ENCODE assay signal across 8 cellular contexts in genomic region chr12:27012982-27013255, GRCh38. TPM values are rescaled to one million over a fixed set of nuclear protein-coding genes. Genes with fewer than 3 reads are reported as not detected.
DNase-seq lines count a peak whose midpoint lies in the region; ATAC-seq, FAIRE-seq and TF ChIP-seq lines count a peak whose summit lies in the region.

No MANE protein-coding gene starts in this region.

- dilution Hi-C loops in keratinocyte (cut with MboI; ENCODE audit: extremely low pct_ligation_motif_present, low sequenced_read_pairs): no loop called here

- H3K79me2 ChIP-seq in keratinocyte (ENCODE audit: control insufficient read depth, insufficient read depth, low read length) (peaks cover 56% of the 10 kb centered on the region), mesendoderm (ENCODE audit: control insufficient read depth, insufficient read depth, low read length) (no peaks in the 10 kb centered on the region)

- H3K4me3 Mint-ChIP-seq in activated naive CD4-positive, alpha-beta T cell treated with anti-CD3 and anti-CD28 coated beads for 36 hours: peak overlapping the region; percentile 91
- peak overlapping the region; percentile 93 for H3K4me3 Mint-ChIP-seq in activated CD8-positive, alpha-beta T cell treated with anti-CD3 and anti-CD28 coated beads, Interleukin-2, amount 10 ng/mL, durations not matched to agents 7 days and 5 days

- intact Hi-C loops in activated naive CD4-positive, alpha-beta T cell treated with anti-CD3 and anti-CD28 coated beads for 36 hours (cut with micrococcal nuclease): loop anchor here (5.0 kb wide), 1 partner anchor 576 kb away; no protein-coding TSS in a partner anchor
- intact Hi-C loops in tibial artery (cut with DNase I; ENCODE audit: low total_unique reads): loop anchor here (10.0 kb wide), 1 partner anchor 178 kb away; the partner anchor contains the start of gene ITPR2

- H4K20me1 ChIP-seq in keratinocyte (ENCODE audit: control insufficient read depth, extremely low read depth, insufficient read depth, low read length): no peaks in the 10 kb centered on the region

- H3K79me1 ChIP-seq in mesendoderm (ENCODE audit: low read length): no peaks in the 10 kb centered on the region

- H2BK15ac ChIP-seq in mesendoderm (replicated peaks; ENCODE audit: low read depth): no peak overlapping the region

- H3K27ac ChIP-seq in keratinocyte (ENCODE audit: control insufficient read depth, insufficient read depth, low read length): peak overlapping the region; percentile 77
- H3K27ac ChIP-seq in tibial artery: peak overlapping the region; percentile 86 to 90
- H3K27ac ChIP-seq in mesendoderm (ENCODE audit: low read depth, low read length): no peak overlapping the region

- WGBS in mesendoderm (ENCODE audit: extremely low coverage, insufficient coverage, low lambda C conversion rate): no CpG with 5 or more reads among the region's 5 CpGs

- H3K4me3 ChIP-seq in keratinocyte (ENCODE audit: control insufficient read depth in 2 of 3, extremely low read depth in 1 of 3, insufficient read depth in 2 of 3, low read depth in 1 of 3, low read length in 3 of 3): peak overlapping the region; percentile 90 to 93 (median 91)
- peak overlapping the region; percentile 81 to 88 for H3K4me3 ChIP-seq in tibial artery
- no peak overlapping the region for H3K4me3 ChIP-seq in mesendoderm (ENCODE audit: low read length)

- ATAC-seq in activated naive CD4-positive, alpha-beta T cell treated with anti-CD3 and anti-CD28 coated beads, Interleukin-2, amount 50 U/mL, for 72 hours: no peak
- ATAC-seq in activated CD8-positive, alpha-beta T cell treated with anti-CD3 and anti-CD28 coated beads, Interleukin-2, amount 10 ng/mL, durations not matched to agents 7 days and 5 days: no peak

- no peak overlapping the region for H3K56ac ChIP-seq in mesendoderm (ENCODE audit: low read length)

- TF ChIP-seq CTCF in keratinocyte (optimal IDR thresholded peaks at IDR 0.05 in 1 of 3, IDR thresholded peaks at IDR 0.05 in 1 of 3, conservative IDR thresholded peaks at IDR 0.05 in 1 of 3; ENCODE audit: extremely low read depth in 1 of 3, insufficient read depth in 2 of 3, low read length in 3 of 3): no peak
- TF ChIP-seq CTCF in tibial artery (IDR thresholded peaks at IDR 0.05): no peak

- H3K4me1 ChIP-seq in keratinocyte (ENCODE audit: control insufficient read depth, extremely low read depth, insufficient read depth, low read length): peaks cover 44% of the 10 kb centered on the region
- H3K4me1 ChIP-seq in tibial artery: peaks cover 4 to 54% (median 31%) of the 10 kb centered on the region in 4 donors
- H3K4me1 ChIP-seq in mesendoderm (ENCODE audit: control insufficient read depth, low read depth, low read length): peaks cover 5% of the 10 kb centered on the region

- POLR2A ChIA-PET in activated CD8-positive, alpha-beta T cell treated with anti-CD3 and anti-CD28 coated beads, Interleukin-2, amount 10 ng/mL, durations not matched to agents 7 days and 5 days (lab: Charles Lee): interaction anchor here (0.7 to 1.7 kb wide), 4 partner anchors 11 to 230 kb away, joined by 3 to 6 read pairs (median 4); no protein-coding TSS in a partner anchor
- POLR2A ChIA-PET in HEK293T (lab: Yijun Ruan, JAX): interaction anchor here (0.6 to 2.4 kb wide), 5 partner anchors 9 to 45 kb away, joined by 3 to 8 read pairs (median 3); partner anchors contain the start of gene MED21

- no peak overlapping the region for H3K4ac ChIP-seq in mesendoderm (ENCODE audit: low read depth, low read length)

- H2AK5ac ChIP-seq in mesendoderm (ENCODE audit: low read length): no peak overlapping the region

- FAIRE-seq in keratinocyte (lab: Jason Lieb, UNC): no peak

- no peak overlapping the region for H2AFZ ChIP-seq in keratinocyte (ENCODE audit: control insufficient read depth, low read length)

- H3K23ac ChIP-seq in mesendoderm (ENCODE audit: low read length): no peak overlapping the region

- no peak overlapping the region for H3K18ac ChIP-seq in mesendoderm (ENCODE audit: low read length)

- no peak overlapping the region for H4K5ac ChIP-seq in mesendoderm (ENCODE audit: low read length)

- no peaks in the 10 kb centered on the region for H3K27me3 ChIP-seq in keratinocyte (ENCODE audit: control insufficient read depth, extremely low read depth, insufficient read depth, low read length)
- H3K27me3 ChIP-seq in tibial artery: no peaks in the 10 kb centered on the region
- H3K27me3 ChIP-seq in mesendoderm (ENCODE audit: insufficient read depth, low read length, poor library complexity): no peaks in the 10 kb centered on the region

- no peaks in the 10 kb centered on the region for H3K9me1 ChIP-seq in keratinocyte (ENCODE audit: control insufficient read depth, extremely low read depth, insufficient read depth, low read length)

- H3K4me2 ChIP-seq in keratinocyte (ENCODE audit: control insufficient read depth, extremely low read depth, insufficient read depth, low read depth, low read length): peak overlapping the region; percentile 74
- H3K4me2 ChIP-seq in mesendoderm (ENCODE audit: low read length): no peak overlapping the region

- no peak overlapping the region for H3K27ac Mint-ChIP-seq in activated naive CD4-positive, alpha-beta T cell treated with anti-CD3 and anti-CD28 coated beads for 36 hours
- peak overlapping the region in 1 of 2 donors; percentile 93 for H3K27ac Mint-ChIP-seq in activated naive CD4-positive, alpha-beta T cell treated with anti-CD3 and anti-CD28 coated beads, Interleukin-2, amount 50 U/mL, for 72 hours
- peak overlapping the region; percentile 36 for H3K27ac Mint-ChIP-seq in activated CD8-positive, alpha-beta T cell treated with anti-CD3 and anti-CD28 coated beads, Interleukin-2, amount 10 ng/mL, durations not matched to agents 7 days and 5 days

- H3K9me3 Mint-ChIP-seq in activated naive CD4-positive, alpha-beta T cell treated with anti-CD3 and anti-CD28 coated beads for 36 hours: no peaks in the 10 kb centered on the region
- no peaks in the 10 kb centered on the region for H3K9me3 Mint-ChIP-seq in activated naive CD4-positive, alpha-beta T cell treated with anti-CD3 and anti-CD28 coated beads, Interleukin-2, amount 50 U/mL, for 72 hours
- no peaks in the 10 kb centered on the region for H3K9me3 Mint-ChIP-seq in activated CD8-positive, alpha-beta T cell treated with anti-CD3 and anti-CD28 coated beads, Interleukin-2, amount 10 ng/mL, durations not matched to agents 7 days and 5 days (ENCODE audit: insufficient read depth)

- no peak for DNase-seq in activated naive CD4-positive, alpha-beta T cell treated with anti-CD3 and anti-CD28 coated beads for 36 hours
- no peak for DNase-seq in activated naive CD4-positive, alpha-beta T cell treated with anti-CD3 and anti-CD28 coated beads, Interleukin-2, amount 50 U/mL, for 72 hours (ENCODE audit: low spot score in 2 of 2)
- no peak for DNase-seq in activated CD8-positive, alpha-beta T cell treated with anti-CD3 and anti-CD28 coated beads, Interleukin-2, amount 10 ng/mL, durations not matched to agents 7 days and 5 days
- no peak for DNase-seq in keratinocyte (ENCODE audit: low read depth, low spot score)
- no peak for DNase-seq in tibial artery
- no peak for DNase-seq in HEK293T (ENCODE audit: extremely low spot score)
- DNase-seq in mesendoderm: no peak
- no peak for DNase-seq in T1000 (lab: John Stamatoyannopoulos, UW)

- H3K4me1 Mint-ChIP-seq in activated naive CD4-positive, alpha-beta T cell treated with anti-CD3 and anti-CD28 coated beads for 36 hours (ENCODE audit: low read depth): peaks cover 53% of the 10 kb centered on the region
- peaks cover 59% of the 10 kb centered on the region for H3K4me1 Mint-ChIP-seq in activated CD8-positive, alpha-beta T cell treated with anti-CD3 and anti-CD28 coated beads, Interleukin-2, amount 10 ng/mL, durations not matched to agents 7 days and 5 days (ENCODE audit: low read depth)

- H3K36me3 ChIP-seq in keratinocyte (ENCODE audit: control insufficient read depth in 2 of 2, extremely low read depth in 1 of 2, insufficient read depth in 2 of 2, low read length in 2 of 2) (peaks cover 0 to 2% of the 10 kb centered on the region in 2 experiments), tibial artery (no peaks in the 10 kb centered on the region), mesendoderm (ENCODE audit: control insufficient read depth, insufficient read depth, low read length) (no peaks in the 10 kb centered on the region)

- no peak overlapping the region for H2BK5ac ChIP-seq in mesendoderm (ENCODE audit: low read length)

- no peak overlapping the region for H4K8ac ChIP-seq in mesendoderm (ENCODE audit: low read depth, low read length)

- H2BK120ac ChIP-seq in mesendoderm (ENCODE audit: low read depth, low read length): no peak overlapping the region

- no peaks in the 10 kb centered on the region for H3K27me3 Mint-ChIP-seq in activated naive CD4-positive, alpha-beta T cell treated with anti-CD3 and anti-CD28 coated beads for 36 hours (ENCODE audit: low read depth)
- no peaks in the 10 kb centered on the region for H3K27me3 Mint-ChIP-seq in activated CD8-positive, alpha-beta T cell treated with anti-CD3 and anti-CD28 coated beads, Interleukin-2, amount 10 ng/mL, durations not matched to agents 7 days and 5 days (ENCODE audit: low read depth)

- H3K9me3 ChIP-seq in keratinocyte (ENCODE audit: control insufficient read depth, low read depth, low read length) (no peaks in the 10 kb centered on the region), tibial artery (no peaks in the 10 kb centered on the region)

- H3K9ac ChIP-seq in keratinocyte (ENCODE audit: control insufficient read depth, extremely low read depth, insufficient read depth, low read length): peak overlapping the region; percentile 85
- no peak overlapping the region for H3K9ac ChIP-seq in mesendoderm (ENCODE audit: low read length)

- CTCF ChIA-PET in activated naive CD4-positive, alpha-beta T cell treated with anti-CD3 and anti-CD28 coated beads for 36 hours (lab: Charles Lee): interaction anchor here (0.6 to 7.9 kb wide), 7 partner anchors 9 to 619 kb away, joined by 3 to 95 read pairs (median 4); no protein-coding TSS in a partner anchor
- CTCF ChIA-PET in activated CD8-positive, alpha-beta T cell treated with anti-CD3 and anti-CD28 coated beads, Interleukin-2, amount 10 ng/mL, durations not matched to agents 7 days and 5 days (lab: Charles Lee): interaction anchor here (1.2 to 13.2 kb wide), 7 partner anchors 13 to 293 kb away, joined by 3 to 193 read pairs (median 13); partner anchors contain the start of gene MED21
- CTCF ChIA-PET in HEK293T (lab: Yijun Ruan, JAX): interaction anchor here (0.7 to 1.3 kb wide), 2 partner anchors 8 to 602 kb away, joined by 3 read pairs; no protein-coding TSS in a partner anchor

- H3K36me3 Mint-ChIP-seq in activated naive CD4-positive, alpha-beta T cell treated with anti-CD3 and anti-CD28 coated beads for 36 hours (ENCODE audit: low read depth): peaks cover 6% of the 10 kb centered on the region
- H3K36me3 Mint-ChIP-seq in activated naive CD4-positive, alpha-beta T cell treated with anti-CD3 and anti-CD28 coated beads, Interleukin-2, amount 50 U/mL, for 72 hours: peaks cover 0 to 16% of the 10 kb centered on the region in 2 donors
- H3K36me3 Mint-ChIP-seq in activated CD8-positive, alpha-beta T cell treated with anti-CD3 and anti-CD28 coated beads, Interleukin-2, amount 10 ng/mL, durations not matched to agents 7 days and 5 days (ENCODE audit: low read depth): peaks cover 23% of the 10 kb centered on the region

RNA-seq across cellular contexts. Expression of gene TM7SF3, which starts 1.3 kb away (rescaled TPM):
- total RNA-seq in activated naive CD4-positive, alpha-beta T cell treated with anti-CD3 and anti-CD28 coated beads for 36 hours: 10 to 100 TPM; 39.1 to 42.8 TPM
- total RNA-seq in activated naive CD4-positive, alpha-beta T cell treated with anti-CD3 and anti-CD28 coated beads, Interleukin-2, amount 50 U/mL, for 72 hours: 10 to 100 TPM; 28.8 to 62.5 TPM
- total RNA-seq in activated CD8-positive, alpha-beta T cell treated with anti-CD3 and anti-CD28 coated beads, Interleukin-2, amount 10 ng/mL, durations not matched to agents 7 days and 5 days: 10 to 100 TPM; 46.2 to 54.0 TPM
- 228 to 461 TPM (median 407 TPM) in 3 replicates for polyA plus RNA-seq in keratinocyte
- 53.1 TPM for polyA plus RNA-seq in keratinocyte (2011; ENCODE audit: low read depth)
- polyA plus RNA-seq in keratinocyte (2011; cell fraction: cytosol; rRNA removed): 238 and 550 TPM in 2 replicates
- 412 and 455 TPM in 2 replicates for polyA plus RNA-seq in keratinocyte (2011; cell fraction: nucleus; rRNA removed)
- 126 and 170 TPM in 2 replicates for polyA plus RNA-seq in keratinocyte (2012; ENCODE audit: low replicate concordance)
- polyA minus RNA-seq in keratinocyte: 330 to 560 TPM (median 548 TPM) in 3 replicates
- polyA minus RNA-seq in keratinocyte (2011; cell fraction: cytosol; rRNA and poly(A)+ RNA removed): 257 TPM
- polyA minus RNA-seq in keratinocyte (2011; cell fraction: nucleus; rRNA and poly(A)+ RNA removed): 276 and 427 TPM in 2 replicates
- 28.5 TPM for polyA plus RNA-seq in mesendoderm (2013, experiment 1 of 2)
- 31.3 TPM for polyA plus RNA-seq in mesendoderm (2013, experiment 2 of 2)

RNA-seq across cellular contexts. Expression of gene MED21, which starts 9.4 kb away (rescaled TPM):
- total RNA-seq in activated naive CD4-positive, alpha-beta T cell treated with anti-CD3 and anti-CD28 coated beads for 36 hours: 10 to 100 TPM; 23.7 to 23.9 TPM
- total RNA-seq in activated naive CD4-positive, alpha-beta T cell treated with anti-CD3 and anti-CD28 coated beads, Interleukin-2, amount 50 U/mL, for 72 hours: 10 to 100 TPM; 31.5 to 57.0 TPM
- 10 to 100 TPM; 43.3 to 45.7 TPM for total RNA-seq in activated CD8-positive, alpha-beta T cell treated with anti-CD3 and anti-CD28 coated beads, Interleukin-2, amount 10 ng/mL, durations not matched to agents 7 days and 5 days
- 33.5 to 78.9 TPM (median 70.3 TPM) in 3 replicates for polyA plus RNA-seq in keratinocyte
- polyA plus RNA-seq in keratinocyte (2011; ENCODE audit: low read depth): 11.9 TPM
- polyA plus RNA-seq in keratinocyte (2011; cell fraction: cytosol; rRNA removed): 22.6 and 46.6 TPM in 2 replicates
- 26.1 and 26.8 TPM in 2 replicates for polyA plus RNA-seq in keratinocyte (2011; cell fraction: nucleus; rRNA removed)
- polyA plus RNA-seq in keratinocyte (2012; ENCODE audit: low replicate concordance): 32.4 and 43.5 TPM in 2 replicates
- polyA minus RNA-seq in keratinocyte: 41.3 to 65.1 TPM (median 58.4 TPM) in 3 replicates
- 32.2 TPM for polyA minus RNA-seq in keratinocyte (2011; cell fraction: cytosol; rRNA and poly(A)+ RNA removed)
- polyA minus RNA-seq in keratinocyte (2011; cell fraction: nucleus; rRNA and poly(A)+ RNA removed): 24.6 and 43.1 TPM in 2 replicates
- 41.0 TPM for polyA plus RNA-seq in mesendoderm (2013, experiment 1 of 2)
- 44.7 TPM for polyA plus RNA-seq in mesendoderm (2013, experiment 2 of 2)
